ENCODE assay signal across 1 cellular context in the genomic region with DNA sequence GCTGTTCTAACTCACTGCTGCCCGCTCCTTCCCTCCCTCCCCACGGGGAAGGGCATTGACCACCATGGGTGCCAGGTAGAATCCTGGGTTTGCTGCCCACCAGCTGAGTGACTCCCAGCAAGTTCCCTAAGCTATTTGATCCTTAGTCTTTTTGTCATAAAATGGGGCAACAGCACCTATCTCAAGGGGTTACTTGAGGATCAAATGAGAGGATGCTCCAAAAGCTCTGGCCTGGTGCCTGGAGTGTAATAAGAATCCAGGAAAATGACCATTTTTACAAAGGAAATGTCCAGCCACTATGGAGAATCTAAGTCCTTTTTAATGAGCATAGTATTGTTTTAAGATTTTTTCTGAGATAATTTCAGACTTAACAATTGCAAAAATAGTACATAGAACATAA.
TF ChIP-seq lines count a peak whose summit lies in the region.

No MANE protein-coding gene starts in this region.

TF ChIP-seq in GM23338, 12 proteins besides CTCF, POLR2A, EP300 and RAD21 (continued from another document):
- TF ChIP-seq, protein P1, sequence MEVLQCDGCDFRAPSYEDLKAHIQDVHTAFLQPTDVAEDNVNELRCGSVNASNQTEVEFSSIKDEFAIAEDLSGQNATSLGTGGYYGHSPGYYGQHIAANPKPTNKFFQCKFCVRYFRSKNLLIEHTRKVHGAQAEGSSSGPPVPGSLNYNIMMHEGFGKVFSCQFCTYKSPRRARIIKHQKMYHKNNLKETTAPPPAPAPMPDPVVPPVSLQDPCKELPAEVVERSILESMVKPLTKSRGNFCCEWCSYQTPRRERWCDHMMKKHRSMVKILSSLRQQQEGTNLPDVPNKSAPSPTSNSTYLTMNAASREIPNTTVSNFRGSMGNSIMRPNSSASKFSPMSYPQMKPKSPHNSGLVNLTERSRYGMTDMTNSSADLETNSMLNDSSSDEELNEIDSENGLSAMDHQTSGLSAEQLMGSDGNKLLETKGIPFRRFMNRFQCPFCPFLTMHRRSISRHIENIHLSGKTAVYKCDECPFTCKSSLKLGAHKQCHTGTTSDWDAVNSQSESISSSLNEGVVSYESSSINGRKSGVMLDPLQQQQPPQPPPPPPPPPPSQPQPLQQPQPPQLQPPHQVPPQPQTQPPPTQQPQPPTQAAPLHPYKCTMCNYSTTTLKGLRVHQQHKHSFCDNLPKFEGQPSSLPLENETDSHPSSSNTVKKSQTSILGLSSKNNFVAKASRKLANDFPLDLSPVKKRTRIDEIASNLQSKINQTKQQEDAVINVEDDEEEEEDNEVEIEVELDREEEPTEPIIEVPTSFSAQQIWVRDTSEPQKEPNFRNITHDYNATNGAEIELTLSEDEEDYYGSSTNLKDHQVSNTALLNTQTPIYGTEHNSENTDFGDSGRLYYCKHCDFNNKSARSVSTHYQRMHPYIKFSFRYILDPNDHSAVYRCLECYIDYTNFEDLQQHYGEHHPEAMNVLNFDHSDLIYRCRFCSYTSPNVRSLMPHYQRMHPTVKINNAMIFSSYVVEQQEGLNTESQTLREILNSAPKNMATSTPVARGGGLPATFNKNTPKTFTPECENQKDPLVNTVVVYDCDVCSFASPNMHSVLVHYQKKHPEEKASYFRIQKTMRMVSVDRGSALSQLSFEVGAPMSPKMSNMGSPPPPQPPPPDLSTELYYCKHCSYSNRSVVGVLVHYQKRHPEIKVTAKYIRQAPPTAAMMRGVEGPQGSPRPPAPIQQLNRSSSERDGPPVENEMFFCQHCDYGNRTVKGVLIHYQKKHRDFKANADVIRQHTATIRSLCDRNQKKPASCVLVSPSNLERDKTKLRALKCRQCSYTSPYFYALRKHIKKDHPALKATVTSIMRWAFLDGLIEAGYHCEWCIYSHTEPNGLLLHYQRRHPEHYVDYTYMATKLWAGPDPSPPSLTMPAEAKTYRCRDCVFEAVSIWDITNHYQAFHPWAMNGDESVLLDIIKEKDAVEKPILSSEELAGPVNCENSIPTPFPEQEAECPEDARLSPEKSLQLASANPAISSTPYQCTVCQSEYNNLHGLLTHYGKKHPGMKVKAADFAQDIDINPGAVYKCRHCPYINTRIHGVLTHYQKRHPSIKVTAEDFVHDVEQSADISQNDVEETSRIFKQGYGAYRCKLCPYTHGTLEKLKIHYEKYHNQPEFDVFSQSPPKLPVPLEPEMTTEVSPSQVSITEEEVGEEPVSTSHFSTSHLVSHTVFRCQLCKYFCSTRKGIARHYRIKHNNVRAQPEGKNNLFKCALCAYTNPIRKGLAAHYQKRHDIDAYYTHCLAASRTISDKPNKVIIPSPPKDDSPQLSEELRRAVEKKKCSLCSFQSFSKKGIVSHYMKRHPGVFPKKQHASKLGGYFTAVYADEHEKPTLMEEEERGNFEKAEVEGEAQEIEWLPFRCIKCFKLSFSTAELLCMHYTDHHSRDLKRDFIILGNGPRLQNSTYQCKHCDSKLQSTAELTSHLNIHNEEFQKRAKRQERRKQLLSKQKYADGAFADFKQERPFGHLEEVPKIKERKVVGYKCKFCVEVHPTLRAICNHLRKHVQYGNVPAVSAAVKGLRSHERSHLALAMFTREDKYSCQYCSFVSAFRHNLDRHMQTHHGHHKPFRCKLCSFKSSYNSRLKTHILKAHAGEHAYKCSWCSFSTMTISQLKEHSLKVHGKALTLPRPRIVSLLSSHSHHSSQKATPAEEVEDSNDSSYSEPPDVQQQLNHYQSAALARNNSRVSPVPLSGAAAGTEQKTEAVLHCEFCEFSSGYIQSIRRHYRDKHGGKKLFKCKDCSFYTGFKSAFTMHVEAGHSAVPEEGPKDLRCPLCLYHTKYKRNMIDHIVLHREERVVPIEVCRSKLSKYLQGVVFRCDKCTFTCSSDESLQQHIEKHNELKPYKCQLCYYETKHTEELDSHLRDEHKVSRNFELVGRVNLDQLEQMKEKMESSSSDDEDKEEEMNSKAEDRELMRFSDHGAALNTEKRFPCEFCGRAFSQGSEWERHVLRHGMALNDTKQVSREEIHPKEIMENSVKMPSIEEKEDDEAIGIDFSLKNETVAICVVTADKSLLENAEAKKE (CRISPR knock-in tag; IDR thresholded peaks at IDR 0.05): no peak
